In the genomic region with DNA sequence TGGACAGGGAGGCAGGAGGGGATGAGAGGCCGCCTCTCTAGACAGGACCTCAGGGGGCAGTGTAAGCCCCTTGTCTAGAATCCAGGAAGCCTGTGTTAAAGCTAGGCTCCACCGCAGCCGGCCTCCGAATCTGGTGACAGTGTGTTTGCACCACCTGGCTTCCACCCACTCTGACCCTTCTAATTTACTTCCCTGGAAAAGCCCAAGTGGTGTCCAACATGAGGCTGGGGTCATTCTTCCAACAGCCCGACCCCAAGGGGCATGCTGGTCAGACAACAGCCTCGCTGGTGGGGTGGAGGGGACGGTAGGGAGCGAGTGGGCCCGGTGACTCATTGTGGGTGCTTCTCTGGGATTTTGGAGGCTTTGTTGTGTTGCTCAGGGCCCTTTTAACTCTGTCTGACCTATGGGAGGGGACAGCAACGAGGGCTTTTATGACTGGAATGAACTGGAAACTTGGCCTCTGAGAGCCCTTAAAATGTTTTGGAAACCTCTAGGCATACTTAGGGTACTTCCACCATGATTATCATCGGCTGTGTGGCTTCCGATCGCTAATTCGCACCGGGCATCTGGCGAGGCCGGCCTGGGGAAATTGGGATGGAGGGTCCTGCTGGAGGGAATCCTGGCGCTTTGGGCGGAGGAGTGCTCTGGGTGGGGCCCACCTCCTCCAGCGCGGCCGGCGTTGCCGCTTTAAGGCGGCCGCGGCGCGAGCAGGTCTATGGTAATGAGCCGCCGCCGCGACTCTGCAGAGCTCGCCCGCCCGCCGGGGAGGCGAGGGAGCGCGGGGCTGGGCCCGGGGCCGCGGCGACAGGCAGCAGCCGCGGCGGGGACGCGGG, we compare ENCODE assay signal across 8 cellular contexts. TPM values are rescaled to one million over a fixed set of nuclear protein-coding genes. Genes with fewer than 3 reads are reported as not detected.
DNase-seq lines count a peak whose midpoint lies in the region; ATAC-seq and TF ChIP-seq lines count a peak whose summit lies in the region.

A gene with protein sequence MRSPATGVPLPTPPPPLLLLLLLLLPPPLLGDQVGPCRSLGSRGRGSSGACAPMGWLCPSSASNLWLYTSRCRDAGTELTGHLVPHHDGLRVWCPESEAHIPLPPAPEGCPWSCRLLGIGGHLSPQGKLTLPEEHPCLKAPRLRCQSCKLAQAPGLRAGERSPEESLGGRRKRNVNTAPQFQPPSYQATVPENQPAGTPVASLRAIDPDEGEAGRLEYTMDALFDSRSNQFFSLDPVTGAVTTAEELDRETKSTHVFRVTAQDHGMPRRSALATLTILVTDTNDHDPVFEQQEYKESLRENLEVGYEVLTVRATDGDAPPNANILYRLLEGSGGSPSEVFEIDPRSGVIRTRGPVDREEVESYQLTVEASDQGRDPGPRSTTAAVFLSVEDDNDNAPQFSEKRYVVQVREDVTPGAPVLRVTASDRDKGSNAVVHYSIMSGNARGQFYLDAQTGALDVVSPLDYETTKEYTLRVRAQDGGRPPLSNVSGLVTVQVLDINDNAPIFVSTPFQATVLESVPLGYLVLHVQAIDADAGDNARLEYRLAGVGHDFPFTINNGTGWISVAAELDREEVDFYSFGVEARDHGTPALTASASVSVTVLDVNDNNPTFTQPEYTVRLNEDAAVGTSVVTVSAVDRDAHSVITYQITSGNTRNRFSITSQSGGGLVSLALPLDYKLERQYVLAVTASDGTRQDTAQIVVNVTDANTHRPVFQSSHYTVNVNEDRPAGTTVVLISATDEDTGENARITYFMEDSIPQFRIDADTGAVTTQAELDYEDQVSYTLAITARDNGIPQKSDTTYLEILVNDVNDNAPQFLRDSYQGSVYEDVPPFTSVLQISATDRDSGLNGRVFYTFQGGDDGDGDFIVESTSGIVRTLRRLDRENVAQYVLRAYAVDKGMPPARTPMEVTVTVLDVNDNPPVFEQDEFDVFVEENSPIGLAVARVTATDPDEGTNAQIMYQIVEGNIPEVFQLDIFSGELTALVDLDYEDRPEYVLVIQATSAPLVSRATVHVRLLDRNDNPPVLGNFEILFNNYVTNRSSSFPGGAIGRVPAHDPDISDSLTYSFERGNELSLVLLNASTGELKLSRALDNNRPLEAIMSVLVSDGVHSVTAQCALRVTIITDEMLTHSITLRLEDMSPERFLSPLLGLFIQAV (N-terminal part only) (plus strand): TSS at position 743 of the 833 bp plus-strand sequence. CDS start 541 bp downstream, outside the sequence.

- peak within 1 kb of the TSS; percentile 13 for H3K4me3 ChIP-seq in CD4-positive, CD25-positive, alpha-beta regulatory T cell (ENCODE audit: low read depth, low read length)
- H3K4me3 ChIP-seq in fibroblast of the aortic adventitia (ENCODE audit: low read depth, low read length), result peak within 1 kb of the TSS; percentile 54

- peak; percentile 86 to 90 for ATAC-seq in CD4-positive, CD25-positive, alpha-beta regulatory T cell (ENCODE audit: low read depth in 2 of 2)
- peak; percentile 82 for ATAC-seq in GM19372 (IDR thresholded peaks at IDR 0.05; ENCODE audit: low read depth, unreplicated experiment)
- ATAC-seq in HG03521 (IDR thresholded peaks at IDR 0.05; ENCODE audit: unreplicated experiment), result peak; percentile 77
- ATAC-seq in activated T-helper 17 cell treated with anti-CD3 and anti-CD28 coated beads, Interleukin-2, amount 50 U/mL, for 72 hours (replicated peaks), result peak; percentile 87

- no peaks in the 10 kb centered on the region for H3K36me3 Mint-ChIP-seq in CD4-positive, CD25-positive, alpha-beta regulatory T cell
- H3K36me3 Mint-ChIP-seq in activated T-helper 17 cell treated with anti-CD3 and anti-CD28 coated beads, Interleukin-2, amount 50 U/mL, for 72 hours (ENCODE audit: low read depth), result no peaks in the 10 kb centered on the region
- peaks cover 13% of the 10 kb centered on the region for H3K36me3 Mint-ChIP-seq in nephron (ENCODE audit: low read depth)

- H3K9me3 ChIP-seq in CD4-positive, CD25-positive, alpha-beta regulatory T cell (ENCODE audit: control insufficient read depth in 2 of 2, low read length in 2 of 2), result no peaks in the 10 kb centered on the region

- no peaks in the 10 kb centered on the region for H3K9me3 Mint-ChIP-seq in CD4-positive, CD25-positive, alpha-beta regulatory T cell
- H3K9me3 Mint-ChIP-seq in activated T-helper 17 cell treated with anti-CD3 and anti-CD28 coated beads, Interleukin-2, amount 50 U/mL, for 72 hours, result no peaks in the 10 kb centered on the region
- H3K9me3 Mint-ChIP-seq in nephron, result no peaks in the 10 kb centered on the region

- H3K27me3 Mint-ChIP-seq in CD4-positive, CD25-positive, alpha-beta regulatory T cell, result peaks cover 29% of the 10 kb centered on the region
- peaks cover 9% of the 10 kb centered on the region for H3K27me3 Mint-ChIP-seq in activated T-helper 17 cell treated with anti-CD3 and anti-CD28 coated beads, Interleukin-2, amount 50 U/mL, for 72 hours
- peaks cover 23% of the 10 kb centered on the region for H3K27me3 Mint-ChIP-seq in nephron (ENCODE audit: low read depth)

- H3K4me3 Mint-ChIP-seq in CD4-positive, CD25-positive, alpha-beta regulatory T cell, result peak within 1 kb of the TSS; percentile 39 to 85 (median 72)
- peak within 1 kb of the TSS; percentile 50 for H3K4me3 Mint-ChIP-seq in activated T-helper 17 cell treated with anti-CD3 and anti-CD28 coated beads, Interleukin-2, amount 50 U/mL, for 72 hours
- peak within 1 kb of the TSS; percentile 75 to 79 (median 78) for H3K4me3 Mint-ChIP-seq in nephron

- DNase-seq in CD4-positive, CD25-positive, alpha-beta regulatory T cell, result peak; percentile 43 to 76 (median 59)
- peak; percentile 79 for DNase-seq in OCI-M1 (lab: John Stamatoyannopoulos, UW)
- peak; percentile 39 for DNase-seq in fibroblast of the aortic adventitia (ENCODE audit: low read depth)
- peak; percentile 75 for DNase-seq in superior temporal gyrus (ENCODE audit: extremely low spot score)

- H3K36me3 ChIP-seq in CD4-positive, CD25-positive, alpha-beta regulatory T cell (ENCODE audit: control insufficient read depth, insufficient read depth, low read length), result no peaks in the 10 kb centered on the region

- peak within 1 kb of the TSS in 1 of 3 donors; percentile 14 for H3K27ac Mint-ChIP-seq in CD4-positive, CD25-positive, alpha-beta regulatory T cell
- H3K27ac Mint-ChIP-seq in activated T-helper 17 cell treated with anti-CD3 and anti-CD28 coated beads, Interleukin-2, amount 50 U/mL, for 72 hours, result no peak within 1 kb of the TSS
- peak within 1 kb of the TSS in 1 of 3 experiments; percentile 80 for H3K27ac Mint-ChIP-seq in nephron

- H3K4me1 ChIP-seq in CD4-positive, CD25-positive, alpha-beta regulatory T cell (ENCODE audit: control insufficient read depth, insufficient read depth, low read length, poor library complexity, severe bottlenecking), result peaks cover 13% of the 10 kb centered on the region

- peaks cover 0 to 17% (median 4%) of the 10 kb centered on the region in 4 donors for H3K4me1 Mint-ChIP-seq in CD4-positive, CD25-positive, alpha-beta regulatory T cell
- no peaks in the 10 kb centered on the region for H3K4me1 Mint-ChIP-seq in activated T-helper 17 cell treated with anti-CD3 and anti-CD28 coated beads, Interleukin-2, amount 50 U/mL, for 72 hours
- peaks cover 32% of the 10 kb centered on the region for H3K4me1 Mint-ChIP-seq in nephron

- no peak within 1 kb of the TSS for H3K27ac ChIP-seq in CD4-positive, CD25-positive, alpha-beta regulatory T cell (ENCODE audit: insufficient read depth, low read length, poor library complexity, severe bottlenecking)

- no peak for TF ChIP-seq CTCF in fibroblast of the aortic adventitia (IDR thresholded peaks at IDR 0.05; ENCODE audit: insufficient read depth, low read length)
- no peak for TF ChIP-seq CTCF in nephron (IDR thresholded peaks at IDR 0.05; ENCODE audit: unreplicated experiment in 3 of 3)

- peaks cover 8% of the 10 kb centered on the region for H3K27me3 ChIP-seq in CD4-positive, CD25-positive, alpha-beta regulatory T cell (ENCODE audit: control insufficient read depth, insufficient read depth, low read length)

RNA-seq across cellular contexts. Expression of the gene that starts here (rescaled TPM):
- total RNA-seq in CD4-positive, CD25-positive, alpha-beta regulatory T cell, result 2.5 TPM
- under 1 TPM; 0.02 to 0.24 (median 0.11) TPM for polyA plus RNA-seq in CD4-positive, CD25-positive, alpha-beta regulatory T cell
- total RNA-seq in activated T-helper 17 cell treated with anti-CD3 and anti-CD28 coated beads, Interleukin-2, amount 50 U/mL, for 72 hours, result 1 to 10 TPM in 1 of 2 donors, under 1 TPM in 1; 0.77 to 1.3 TPM
- total RNA-seq in fibroblast of the aortic adventitia (ENCODE audit: low replicate concordance), result 0.36 and 0.90 TPM in 2 replicates

Comparison
In these comparisons a context has a peak if more than half of its experiments do, and no peak if none do; other contexts are left out.
1. Peak in DNase-seq and H3K4me3 ChIP-seq in fibroblast of the aortic adventitia; RNA of the gene not detected or under 1 TPM.